Comparison of ENCODE assay signal across 13 cellular contexts in genomic region chr14:67882973-67883372, GRCh38.
DNase-seq lines count a peak whose midpoint lies in the region; ATAC-seq and TF ChIP-seq lines count a peak whose summit lies in the region.
"Had no signal": no experiment of that assay in that cellular context is flagged by ENCODE, and none has a peak within 500 bp of the region (broad histone marks: within the 10 kb centered on the region; RNA-seq: fewer than 3 reads in every experiment).

No MANE protein-coding gene starts in this region.

- no peak for TF ChIP-seq CTCF in choroid plexus epithelial cell (conservative IDR thresholded peaks at IDR 0.05; ENCODE audit: low read depth, low read length)
- no peak for TF ChIP-seq CTCF in upper lobe of right lung (IDR thresholded peaks at IDR 0.05)

- H3K4me3 ChIP-seq in choroid plexus epithelial cell (ENCODE audit: low read depth, low read length) (no peak overlapping the region), upper lobe of right lung (no peak overlapping the region)
- H3K4me3 ChIP-seq: BLaER1 treated with 17β-estradiol and CSF1 and Interleukin-3, amounts not matched to agents 10 nM and 100 nM; HAP-1 had no signal

- no peaks in the 10 kb centered on the region for H3K36me3 ChIP-seq in upper lobe of right lung
- H3K36me3 ChIP-seq: HAP-1 had no signal

- H3K27ac ChIP-seq in upper lobe of right lung = no peak overlapping the region
- H3K27ac ChIP-seq: BLaER1 treated with 17β-estradiol and CSF1 and Interleukin-3, amounts not matched to agents 10 nM and 100 nM had no signal

- peak; percentile 89 for ATAC-seq in upper lobe of right lung
- no peak for ATAC-seq in GM18520 (IDR thresholded peaks at IDR 0.05; ENCODE audit: unreplicated experiment)

- intact Hi-C loops in upper lobe of right lung (cut with DNase I) = no loop called here
- intact Hi-C loops in cardiac septum (cut with DNase I) = no loop called here

- no peaks in the 10 kb centered on the region for H3K27me3 ChIP-seq in upper lobe of right lung
- H3K27me3 ChIP-seq: BLaER1 treated with 17β-estradiol and CSF1 and Interleukin-3, amounts not matched to agents 10 nM and 100 nM had no signal

- no peaks in the 10 kb centered on the region for H3K4me1 ChIP-seq in upper lobe of right lung

- DNase-seq in NOMO-1 treated with DMSO at 0.1 percent for 48 hours (lab: John Stamatoyannopoulos, UW; ENCODE audit: unreplicated experiment) (peak; percentile 18), NOMO-1 treated with dmso at 0.1 percent for 144 hours (lab: John Stamatoyannopoulos, UW; ENCODE audit: unreplicated experiment) (no peak), choroid plexus epithelial cell (ENCODE audit: low read depth) (peak; percentile 5), midbrain (lab: John Stamatoyannopoulos, UW) (peak; percentile 1), upper lobe of right lung (no peak), NCI-H1694 (lab: John Stamatoyannopoulos, UW) (no peak), cardiac septum (ENCODE audit: low spot score) (no peak)
- DNase-seq: 8988T, COR-L47, NCI-H1092 had no signal

- no peaks in the 10 kb centered on the region for H3K9me3 ChIP-seq in upper lobe of right lung
- H3K9me3 ChIP-seq: BLaER1 treated with 17β-estradiol and CSF1 and Interleukin-3, amounts not matched to agents 10 nM and 100 nM; HAP-1 had no signal

Comparison
In these comparisons a context has a peak if more than half of its experiments do, and no peak if none do; other contexts are left out.
1. DNase-seq: peak in NOMO-1 treated with DMSO at 0.1 percent for 48 hours (single experiment), choroid plexus epithelial cell (single experiment) and midbrain (single experiment); none in NOMO-1 treated with dmso at 0.1 percent for 144 hours (single experiment), upper lobe of right lung (single experiment), NCI-H1694 (single experiment) and cardiac septum (single experiment).